ENCODE assay signal across 1 cellular context in genomic region chr13:30529085-30529815, GRCh38.
TF ChIP-seq lines count a peak whose summit lies in the region.

No MANE protein-coding gene starts in this region.

TF ChIP-seq in GM23338, 12 proteins besides CTCF, POLR2A, EP300 and RAD21 (continued from another document):
- TF ChIP-seq REST (IDR thresholded peaks at IDR 0.05; ENCODE audit: unreplicated experiment) (no peak), POLR2AphosphoS5 (IDR thresholded peaks at IDR 0.05; ENCODE audit: low read depth) (no peak), ZNF114 (CRISPR knock-in tag; IDR thresholded peaks at IDR 0.05) (no peak), STAT1 (IDR thresholded peaks at IDR 0.05; ENCODE audit: unreplicated experiment) (no peak), JUNB (IDR thresholded peaks at IDR 0.05; ENCODE audit: unreplicated experiment) (no peak), ETS1 (IDR thresholded peaks at IDR 0.05) (no peak), CREB1 (CRISPR knock-in tag; IDR thresholded peaks at IDR 0.05; ENCODE audit: low read depth) (no peak)
